In the genomic region with DNA sequence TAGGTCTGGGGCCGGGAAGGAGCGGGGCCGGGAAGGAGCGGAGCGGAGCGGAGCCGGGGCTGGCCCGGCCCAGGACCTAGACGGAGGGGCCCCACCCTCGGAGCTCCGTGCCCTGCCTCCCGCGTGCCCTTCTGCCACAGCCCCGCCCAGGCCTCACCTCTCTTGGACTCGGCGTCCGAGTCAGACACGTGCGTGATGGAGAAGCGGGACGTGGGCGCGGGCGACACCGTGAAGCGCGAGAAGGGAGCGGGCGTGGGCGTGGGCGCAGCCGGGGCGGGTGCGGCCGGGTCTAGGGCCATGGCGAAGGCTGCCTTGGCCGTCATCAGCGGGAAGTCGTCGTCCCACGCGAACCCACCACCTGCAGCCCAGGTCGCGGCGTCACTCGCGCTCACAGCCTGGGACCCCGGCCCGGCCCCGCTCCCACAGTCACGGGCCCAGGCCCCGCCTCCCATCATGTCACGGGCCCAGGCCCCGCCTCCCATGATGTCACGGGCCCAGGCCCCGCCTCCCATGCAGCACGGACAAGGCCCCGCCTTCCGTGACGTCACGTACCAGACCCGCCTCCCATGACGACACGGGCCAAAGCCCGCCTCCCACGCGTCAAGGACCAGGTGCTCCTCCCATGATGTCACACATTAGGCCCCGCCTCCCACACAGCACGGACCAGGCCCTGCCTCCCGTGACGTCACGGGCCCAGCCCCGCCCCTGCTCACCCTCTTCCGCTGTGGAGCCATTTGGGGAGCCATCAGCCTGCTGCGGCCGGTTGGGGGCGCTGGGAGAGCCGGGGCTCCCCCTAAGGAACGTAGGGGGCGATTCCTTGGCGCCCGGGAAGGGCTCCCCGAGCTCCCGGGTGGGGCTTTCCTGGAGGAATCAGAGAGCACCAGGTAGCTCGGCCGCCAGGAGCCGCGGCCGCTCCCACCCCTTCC, we compare ENCODE assay signal across 8 cellular contexts. TPM values are rescaled to one million over a fixed set of nuclear protein-coding genes. Genes with fewer than 3 reads are reported as not detected.
DNase-seq lines count a peak whose midpoint lies in the region; ATAC-seq and TF ChIP-seq lines count a peak whose summit lies in the region.

No MANE protein-coding gene starts in this region.

- H3K36me3 ChIP-seq in effector memory CD4-positive, alpha-beta T cell (ENCODE audit: control insufficient read depth, insufficient read depth, low read length): no peaks in the 10 kb centered on the region
- H3K36me3 ChIP-seq in lung (ENCODE audit: control insufficient read depth in 2 of 2, insufficient read depth in 2 of 2, low read length in 2 of 2): peaks cover 0 to 62% of the 10 kb centered on the region in 2 donors

- ATAC-seq in GM21723 (IDR thresholded peaks at IDR 0.05; ENCODE audit: unreplicated experiment) (peak; percentile 43), lung (ENCODE audit: insufficient read depth, low FRiP score) (peak; percentile 57)

- no peaks in the 10 kb centered on the region for H3K27me3 ChIP-seq in effector memory CD4-positive, alpha-beta T cell (replicated peaks; ENCODE audit: control insufficient read depth, insufficient read depth, low read length, poor library complexity, severe bottlenecking)
- H3K27me3 ChIP-seq in lung (ENCODE audit: control insufficient read depth, insufficient read depth): no peaks in the 10 kb centered on the region

- no peak for TF ChIP-seq CTCF in lung (IDR thresholded peaks at IDR 0.05; ENCODE audit: control extremely low read depth, extremely low read depth)

- peaks cover 4% of the 10 kb centered on the region for H3K4me1 ChIP-seq in effector memory CD4-positive, alpha-beta T cell (ENCODE audit: control insufficient read depth, insufficient read depth, low read length, poor library complexity, severe bottlenecking)
- peaks cover 0 to 9% of the 10 kb centered on the region in 2 donors for H3K4me1 ChIP-seq in lung (ENCODE audit: control insufficient read depth in 2 of 2, insufficient read depth in 2 of 2, low read length in 2 of 2)

- H3K27ac ChIP-seq in effector memory CD4-positive, alpha-beta T cell (ENCODE audit: insufficient read depth, low read length, poor library complexity, severe bottlenecking): no peak overlapping the region
- peak overlapping the region in 1 of 2 donors; percentile 30 for H3K27ac ChIP-seq in lung (ENCODE audit: low read depth in 1 of 2, low read length in 1 of 2)

- no peaks in the 10 kb centered on the region for H3K9me3 ChIP-seq in effector memory CD4-positive, alpha-beta T cell (ENCODE audit: control insufficient read depth, low read length)
- H3K9me3 ChIP-seq in lung (ENCODE audit: control insufficient read depth in 2 of 2, insufficient read depth in 1 of 2, low read length in 1 of 2): no peaks in the 10 kb centered on the region

- WGBS in lung, 2 donors: 26 to 48% methylated on average over 74 to 89 of the region's 89 CpGs

- peak overlapping the region; percentile 31 for H3K4me3 ChIP-seq in effector memory CD4-positive, alpha-beta T cell (ENCODE audit: insufficient read depth, low read depth, low read length, poor library complexity, severe bottlenecking)
- H3K4me3 ChIP-seq in lung: no peak overlapping the region

- peak; percentile 92 for DNase-seq in A172 (ENCODE audit: low spot score)
- peak; percentile 63 for DNase-seq in NCI-H460 (ENCODE audit: extremely low read depth, low read depth)
- peak; percentile 65 to 80 (median 79) for DNase-seq in activated CD8-positive, alpha-beta memory T cell treated with anti-CD3 and anti-CD28 coated beads for 48 hours (ENCODE audit: low read depth in 2 of 3, low spot score in 2 of 3)
- DNase-seq in effector memory CD4-positive, alpha-beta T cell: peak; percentile 74 to 86 (median 86)
- peak; percentile 87 for DNase-seq in lung (ENCODE audit: low spot score)
- peak; percentile 61 for DNase-seq in stimulated activated CD8-positive, alpha-beta memory T cell treated with anti-CD3 and anti-CD28 coated beads, Interleukin-12 subunit alpha, Interleukin-12 subunit beta, amount 100 ng/mL, for 1 hour (ENCODE audit: low read depth)
- DNase-seq in NCI-H524 treated with DMSO at 0.1 percent for 48 hours (lab: John Stamatoyannopoulos, UW): no peak

RNA-seq across cellular contexts. Expression of a gene that starts 45.8 kb away (rescaled TPM):
- not detected in 2 replicates for total RNA-seq in A172 (2014; rRNA removed; shearing (Covaris generic))
- total RNA-seq in NCI-H460 (2014; rRNA removed; shearing (Covaris generic)): not detected in 2 replicates
- polyA plus RNA-seq in NCI-H460 (2014; cell fraction: nucleus; rRNA removed): not detected in 2 replicates
- total RNA-seq in lung: not detected
- polyA plus RNA-seq in lung: not detected

RNA-seq across cellular contexts. Expression of a gene that starts 46.5 kb away (rescaled TPM):
- total RNA-seq in A172 (2014; rRNA removed; shearing (Covaris generic)): 0.28 and 0.41 TPM in 2 replicates
- 0.43 and 0.74 TPM in 2 replicates for total RNA-seq in NCI-H460 (2014; rRNA removed; shearing (Covaris generic))
- polyA plus RNA-seq in NCI-H460 (2014; cell fraction: nucleus; rRNA removed): 0.07 and 0.51 TPM in 2 replicates
- total RNA-seq in lung: 10 to 100 TPM in 1 of 2 donors, 1 to 10 TPM in 1; 9.6 to 54.6 TPM
- 10 to 100 TPM; 20.8 to 26.7 TPM for polyA plus RNA-seq in lung
